Comparison of ENCODE assay signal across 1 cellular context in genomic region chr18:36337679-36338419, GRCh38.
TF ChIP-seq lines count a peak whose summit lies in the region.

No MANE protein-coding gene starts in this region.

TF ChIP-seq in HepG2, 621 proteins besides CTCF, POLR2A, EP300 and RAD21 (continued from another document):
- TF ChIP-seq HNF1A (IDR thresholded peaks at IDR 0.05; ENCODE audit: low read depth) = peak; percentile 64; the same call in 1 of the 2 replicates
- TF ChIP-seq HNF1A (CRISPR knock-in tag; IDR thresholded peaks at IDR 0.05; ENCODE audit: borderline replicate concordance) = 0 out of 2 replicates have a peak, but pooled peaks have one; percentile 39
- TF ChIP-seq ARID5B (CRISPR knock-in tag; IDR thresholded peaks at IDR 0.05) = peak; percentile 51
- no peak for TF ChIP-seq XBP1 (CRISPR knock-in tag; IDR thresholded peaks at IDR 0.05)
- TF ChIP-seq HNF1B (CRISPR knock-in tag; IDR thresholded peaks at IDR 0.05) = 0 out of 2 replicates have a peak, but pooled peaks have one; percentile 34
- TF ChIP-seq ZSCAN9 (CRISPR knock-in tag; IDR thresholded peaks at IDR 0.05; ENCODE audit: borderline replicate concordance) = no peak
- peak; percentile 39; the same call in 1 of the 2 replicates for TF ChIP-seq TFAP4 (IDR thresholded peaks at IDR 0.05; ENCODE audit: borderline replicate concordance, low read depth)
- TF ChIP-seq ZNF225 (CRISPR knock-in tag; IDR thresholded peaks at IDR 0.05) = no peak
- no peak for TF ChIP-seq KLF9 (CRISPR knock-in tag; IDR thresholded peaks at IDR 0.05; ENCODE audit: low read depth)
TF ChIP-seq in HepG2: peak in this region for 5.
